9 cellular contexts compared by ENCODE assay signal in genomic region chr16:21083729-21084268, GRCh38.
DNase-seq lines count a peak whose midpoint lies in the region; ATAC-seq and TF ChIP-seq lines count a peak whose summit lies in the region.
"Had no signal": no experiment of that assay in that cellular context is flagged by ENCODE, and none has a peak within 500 bp of the region (broad histone marks: within the 10 kb centered on the region; RNA-seq: fewer than 3 reads in every experiment).

No MANE protein-coding gene starts in this region.

- no peaks in the 10 kb centered on the region for H3K36me3 Mint-ChIP-seq in activated CD4-positive, alpha-beta T cell treated with anti-CD3 and anti-CD28 coated beads for 36 hours (ENCODE audit: low read depth)

- no peak overlapping the region for H3K27ac ChIP-seq in right lobe of liver
- H3K27ac ChIP-seq: BLaER1 treated with 17β-estradiol and CSF1 and Interleukin-3, amounts not matched to agents 10 nM and 100 nM had no signal

- DNase-seq in NCI-H1417 (lab: John Stamatoyannopoulos, UW), result peak; percentile 12 to 61 (median 21)
- no peak for DNase-seq in NCI-H1417 treated with DMSO at 0.1 percent for 48 hours (lab: John Stamatoyannopoulos, UW)
- DNase-seq in NCI-H1694 treated with DMSO at 0.1 percent for 48 hours (lab: John Stamatoyannopoulos, UW), result peak; percentile 14
- peak; percentile 75 for DNase-seq in activated CD4-positive, alpha-beta T cell treated with anti-CD3 and anti-CD28 coated beads for 36 hours
- peak; percentile 82 for DNase-seq in dermis blood vessel endothelial cell
- DNase-seq in right lobe of liver, result peak; percentile 54 to 62 (median 60)
- peak; percentile 18 for DNase-seq in stimulated activated CD8-positive, alpha-beta memory T cell treated with anti-CD3 and anti-CD28 coated beads, Interleukin-12 subunit alpha, Interleukin-12 subunit beta, amount 100 ng/mL, for 1 hour (ENCODE audit: low read depth)

- no peak overlapping the region for H3K4me3 Mint-ChIP-seq in activated CD4-positive, alpha-beta T cell treated with anti-CD3 and anti-CD28 coated beads for 36 hours

- H3K27me3 Mint-ChIP-seq in activated CD4-positive, alpha-beta T cell treated with anti-CD3 and anti-CD28 coated beads for 36 hours, result peaks cover 3% of the 10 kb centered on the region

- H3K4me3 ChIP-seq in right lobe of liver, result no peak overlapping the region
- H3K4me3 ChIP-seq: BLaER1 treated with 17β-estradiol and CSF1 and Interleukin-3, amounts not matched to agents 10 nM and 100 nM had no signal

- peak; percentile 70 to 78 (median 74) for TF ChIP-seq CTCF in right lobe of liver (IDR thresholded peaks at IDR 0.05)

- H3K27me3 ChIP-seq in right lobe of liver, result no peaks in the 10 kb centered on the region
- H3K27me3 ChIP-seq: BLaER1 treated with 17β-estradiol and CSF1 and Interleukin-3, amounts not matched to agents 10 nM and 100 nM had no signal

- POLR2A ChIA-PET in activated CD4-positive, alpha-beta T cell treated with anti-CD3 and anti-CD28 coated beads for 36 hours (lab: Charles Lee), result no interaction called here

- no peaks in the 10 kb centered on the region for H3K4me1 ChIP-seq in right lobe of liver
- H3K4me1 ChIP-seq: BLaER1 treated with 17β-estradiol and CSF1 and Interleukin-3, amounts not matched to agents 10 nM and 100 nM had no signal

- intact Hi-C loops in activated CD4-positive, alpha-beta T cell treated with anti-CD3 and anti-CD28 coated beads for 36 hours (cut with DNase I, micrococcal nuclease), result loop anchor here (1.0 to 5.0 kb wide), 3 partner anchors 233 to 286 kb away; no protein-coding TSS in a partner anchor
- intact Hi-C loops in right lobe of liver (cut with DNase I), result loop anchor here in 1 of 2 donors (10.0 kb wide), 1 partner anchor 229 kb away; no protein-coding TSS in a partner anchor

- H3K4me1 Mint-ChIP-seq in activated CD4-positive, alpha-beta T cell treated with anti-CD3 and anti-CD28 coated beads for 36 hours, result no peaks in the 10 kb centered on the region

- no peak overlapping the region for H3K27ac Mint-ChIP-seq in activated CD4-positive, alpha-beta T cell treated with anti-CD3 and anti-CD28 coated beads for 36 hours

- H3K9me3 Mint-ChIP-seq in activated CD4-positive, alpha-beta T cell treated with anti-CD3 and anti-CD28 coated beads for 36 hours (ENCODE audit: low read depth), result no peaks in the 10 kb centered on the region

- ATAC-seq in activated CD4-positive, alpha-beta T cell treated with anti-CD3 and anti-CD28 coated beads for 36 hours, result peak; percentile 63
- ATAC-seq in right lobe of liver (peak; percentile 93 to 98 (median 94)), HG03439 (IDR thresholded peaks at IDR 0.05; ENCODE audit: unreplicated experiment) (no peak)

- CTCF ChIA-PET in activated CD4-positive, alpha-beta T cell treated with anti-CD3 and anti-CD28 coated beads for 36 hours (lab: Charles Lee), result interaction anchor here (0.5 to 2.3 kb wide), 7 partner anchors 14 to 1586 kb away, joined by 3 to 15 read pairs (median 3); no protein-coding TSS in a partner anchor

- H3K9me3 ChIP-seq in right lobe of liver, result no peaks in the 10 kb centered on the region
- H3K9me3 ChIP-seq: BLaER1 treated with 17β-estradiol and CSF1 and Interleukin-3, amounts not matched to agents 10 nM and 100 nM had no signal

- no peaks in the 10 kb centered on the region for H3K36me3 ChIP-seq in right lobe of liver
- H3K36me3 ChIP-seq: BLaER1 treated with 17β-estradiol and CSF1 and Interleukin-3, amounts not matched to agents 10 nM and 100 nM had no signal

- TF ChIP-seq POLR2A in right lobe of liver (IDR thresholded peaks at IDR 0.05), result no peak

- 18% methylated on average over 5 of the region's 6 CpGs for WGBS in right lobe of liver (ENCODE audit: insufficient coverage, low coverage, low lambda C conversion rate, missing lambda C conversion rate)
